20 cellular contexts compared by ENCODE assay signal in genomic region chr18:13372405-13372995, GRCh38.
DNase-seq lines count a peak whose midpoint lies in the region; ATAC-seq and TF ChIP-seq lines count a peak whose summit lies in the region.
"Had no signal": no experiment of that assay in that cellular context is flagged by ENCODE, and none has a peak within 500 bp of the region (broad histone marks: within the 10 kb centered on the region; RNA-seq: fewer than 3 reads in every experiment).

No MANE protein-coding gene starts in this region.

- DNase-seq in NCI-H748 (lab: John Stamatoyannopoulos, UW; ENCODE audit: unreplicated experiment), result peak; percentile 32
- no peak for DNase-seq in NCI-H748 treated with DMSO at 0.1 percent for 48 hours (lab: John Stamatoyannopoulos, UW)
- no peak for DNase-seq in CD4-positive, alpha-beta memory T cell
- DNase-seq in adipocyte (ENCODE audit: low read depth), result peak; percentile 27
- DNase-seq in naive thymus-derived CD4-positive, alpha-beta T cell, result no peak
- DNase-seq in GM10248 (ENCODE audit: extremely low spot score), result no peak
- DNase-seq: aorta; Calu3; IMR-90; NCI-H1105 treated with DMSO at 0.1 percent for 48 hours; NCI-H345; retina; SK-N-SH; stimulated activated CD4-positive, alpha-beta T cell treated with anti-CD3 and anti-CD28 coated beads, Interleukin-2, amount 100 ng/mL, for 48 hours; upper lobe of left lung had no signal

- no peaks in the 10 kb centered on the region for H3K27me3 Mint-ChIP-seq in CD4-positive, alpha-beta memory T cell
- no peaks in the 10 kb centered on the region for H3K27me3 Mint-ChIP-seq in naive thymus-derived CD4-positive, alpha-beta T cell

- no peaks in the 10 kb centered on the region for H3K27me3 ChIP-seq in CD4-positive, alpha-beta memory T cell (ENCODE audit: insufficient read depth, low read length)
- H3K27me3 ChIP-seq in adipocyte (replicated peaks; ENCODE audit: control insufficient read depth, insufficient read depth, low read length), result peaks cover 16% of the 10 kb centered on the region
- no peaks in the 10 kb centered on the region for H3K27me3 ChIP-seq in naive thymus-derived CD4-positive, alpha-beta T cell (ENCODE audit: control insufficient read depth in 2 of 2, insufficient read depth in 2 of 2, low read length in 2 of 2)
- H3K27me3 ChIP-seq: upper lobe of left lung had no signal

- POLR2A ChIA-PET in CD4-positive, alpha-beta memory T cell (lab: Charles Lee; ENCODE audit: partially characterized antibody), result interaction anchor here (1.0 to 8.6 kb wide), 5 partner anchors 11 to 97 kb away, joined by 3 to 97 read pairs (median 3); no protein-coding TSS in a partner anchor
- POLR2A ChIA-PET in naive thymus-derived CD4-positive, alpha-beta T cell (lab: Charles Lee), result interaction anchor here (1.1 to 1.8 kb wide), 4 partner anchors 8 to 156 kb away, joined by 4 to 7 read pairs (median 4); no protein-coding TSS in a partner anchor
- POLR2A ChIA-PET in GM10248 (lab: Yijun Ruan, JAX), result no interaction called here

- H3K36me3 ChIP-seq in CD4-positive, alpha-beta memory T cell (ENCODE audit: insufficient read depth, low read length), result no peaks in the 10 kb centered on the region
- H3K36me3 ChIP-seq in adipocyte (ENCODE audit: control insufficient read depth, insufficient read depth, low read length, severe bottlenecking), result no peaks in the 10 kb centered on the region
- no peaks in the 10 kb centered on the region for H3K36me3 ChIP-seq in naive thymus-derived CD4-positive, alpha-beta T cell (ENCODE audit: control insufficient read depth in 2 of 3, insufficient read depth in 3 of 3, low read length in 3 of 3)
- H3K36me3 ChIP-seq: upper lobe of left lung had no signal

- no peak for ATAC-seq in naive thymus-derived CD4-positive, alpha-beta T cell
- ATAC-seq in HG03045 (IDR thresholded peaks at IDR 0.05; ENCODE audit: unreplicated experiment) (no peak), HG02973 (IDR thresholded peaks at IDR 0.05; ENCODE audit: unreplicated experiment) (no peak)
- ATAC-seq: GM23338 had no signal

- no peaks in the 10 kb centered on the region for H3K36me3 Mint-ChIP-seq in CD4-positive, alpha-beta memory T cell
- H3K36me3 Mint-ChIP-seq in naive thymus-derived CD4-positive, alpha-beta T cell, result peaks cover 0 to under 1% (median 0%) of the 10 kb centered on the region in 5 donors

- intact Hi-C loops in CD4-positive, alpha-beta memory T cell (cut with micrococcal nuclease), result no loop called here
- intact Hi-C loops in naive thymus-derived CD4-positive, alpha-beta T cell (cut with micrococcal nuclease), result loop anchor here in 1 of 2 donors (5.0 to 10.0 kb wide), 2 partner anchors 35 to 1388 kb away; partner anchors contain the start of gene IMPA2

- H3K9me3 ChIP-seq in CD4-positive, alpha-beta memory T cell (ENCODE audit: control insufficient read depth in 1 of 2, low read length in 2 of 2), result no peaks in the 10 kb centered on the region
- H3K9me3 ChIP-seq in adipocyte (ENCODE audit: control insufficient read depth, low read length), result no peaks in the 10 kb centered on the region
- no peaks in the 10 kb centered on the region for H3K9me3 ChIP-seq in naive thymus-derived CD4-positive, alpha-beta T cell (ENCODE audit: control insufficient read depth in 2 of 3, low read length in 3 of 3)
- H3K9me3 ChIP-seq: SK-N-SH, upper lobe of left lung had no signal

- CTCF ChIA-PET in CD4-positive, alpha-beta memory T cell (lab: Charles Lee; ENCODE audit: partially characterized antibody), result interaction anchor here (1.1 to 1.3 kb wide), 3 partner anchors 8 to 19 kb away, joined by 3 to 4 read pairs (median 4); no protein-coding TSS in a partner anchor
- CTCF ChIA-PET in naive thymus-derived CD4-positive, alpha-beta T cell (lab: Charles Lee), result interaction anchor here (0.9 to 1.5 kb wide), 2 partner anchors 11 to 440 kb away, joined by 3 to 5 read pairs; no protein-coding TSS in a partner anchor
- CTCF ChIA-PET in GM10248 (lab: Yijun Ruan, JAX), result interaction anchor here (1.1 to 3.6 kb wide), 4 partner anchors 8 to 73 kb away, joined by 3 to 12 read pairs (median 3); no protein-coding TSS in a partner anchor

- H3K27ac Mint-ChIP-seq in CD4-positive, alpha-beta memory T cell, result peak overlapping the region; percentile 69 to 92 (median 84)
- H3K27ac Mint-ChIP-seq in naive thymus-derived CD4-positive, alpha-beta T cell, result peak overlapping the region; percentile 9 to 94 (median 89)
- H3K27ac Mint-ChIP-seq: GM23338, nephron had no signal

- peaks cover 38 to 75% (median 60%) of the 10 kb centered on the region in 4 donors for H3K4me1 Mint-ChIP-seq in CD4-positive, alpha-beta memory T cell
- peaks cover 27 to 84% (median 73%) of the 10 kb centered on the region in 7 donors for H3K4me1 Mint-ChIP-seq in naive thymus-derived CD4-positive, alpha-beta T cell

- peak overlapping the region; percentile 27 for H3K27ac ChIP-seq in CD4-positive, alpha-beta memory T cell (ENCODE audit: low read depth, low read length)
- peak overlapping the region; percentile 45 for H3K27ac ChIP-seq in naive thymus-derived CD4-positive, alpha-beta T cell (ENCODE audit: low read depth, low read length)
- H3K27ac ChIP-seq: upper lobe of left lung, VCaP had no signal

- H3K9ac ChIP-seq in adipocyte (ENCODE audit: low read length), result no peak overlapping the region
- H3K9ac ChIP-seq: SK-N-SH had no signal

- H3K4me1 ChIP-seq in CD4-positive, alpha-beta memory T cell (ENCODE audit: insufficient read depth, low read length), result peaks cover 72% of the 10 kb centered on the region
- peaks cover 3% of the 10 kb centered on the region for H3K4me1 ChIP-seq in adipocyte (ENCODE audit: control insufficient read depth, insufficient read depth, low read length)
- H3K4me1 ChIP-seq in naive thymus-derived CD4-positive, alpha-beta T cell (ENCODE audit: control insufficient read depth in 2 of 2, insufficient read depth in 2 of 2, low read length in 2 of 2), result peaks cover 7 to 60% of the 10 kb centered on the region in 2 donors

- peak overlapping the region in 5 of 8 donors; percentile 21 to 70 (median 60) for H3K4me3 Mint-ChIP-seq in CD4-positive, alpha-beta memory T cell
- peak overlapping the region in 9 of 10 donors; percentile 13 to 73 (median 55) for H3K4me3 Mint-ChIP-seq in naive thymus-derived CD4-positive, alpha-beta T cell
- H3K4me3 Mint-ChIP-seq: GM23338, nephron had no signal

- H3K4me3 ChIP-seq in CD4-positive, alpha-beta memory T cell (ENCODE audit: low read length in 2 of 2), result no peak overlapping the region
- no peak overlapping the region for H3K4me3 ChIP-seq in adipocyte (ENCODE audit: low read length)
- H3K4me3 ChIP-seq in naive thymus-derived CD4-positive, alpha-beta T cell (ENCODE audit: low read length), result no peak overlapping the region
- H3K4me3 ChIP-seq: GM23338, upper lobe of left lung had no signal

- no peak for TF ChIP-seq CTCF in GM10248 (IDR thresholded peaks at IDR 0.05; ENCODE audit: control extremely low read depth, extremely low read depth, low read depth, missing control alignments)

- no peaks in the 10 kb centered on the region for H3K9me3 Mint-ChIP-seq in CD4-positive, alpha-beta memory T cell
- H3K9me3 Mint-ChIP-seq in naive thymus-derived CD4-positive, alpha-beta T cell, result no peaks in the 10 kb centered on the region
- H3K9me3 Mint-ChIP-seq: GM23338, nephron had no signal

Comparison
In these comparisons a context has a peak if more than half of its experiments do, and no peak if none do; other contexts are left out.
1. DNase-seq: peak in NCI-H748 (single experiment) and adipocyte (single experiment); none in NCI-H748 treated with DMSO at 0.1 percent for 48 hours (single experiment), CD4-positive, alpha-beta memory T cell (0 of 5), naive thymus-derived CD4-positive, alpha-beta T cell (0 of 9) and GM10248 (single experiment).